In genomic region chr1:221991221-221991620, GRCh38 we compare ENCODE assay signal across 17 cellular contexts.
DNase-seq lines count a peak whose midpoint lies in the region; ATAC-seq and TF ChIP-seq lines count a peak whose summit lies in the region.
"Had no signal": no experiment of that assay in that cellular context is flagged by ENCODE, and none has a peak within 500 bp of the region (broad histone marks: within the 10 kb centered on the region; RNA-seq: fewer than 3 reads in every experiment).

No MANE protein-coding gene starts in this region.

- no peaks in the 10 kb centered on the region for H3K79me2 ChIP-seq in OCI-LY3 (ENCODE audit: low read length)

- no peaks in the 10 kb centered on the region for H4K20me1 ChIP-seq in OCI-LY3 (ENCODE audit: insufficient read depth, low read length)

- H3K27me3 ChIP-seq in OCI-LY3 (ENCODE audit: low read depth, low read length) (no peaks in the 10 kb centered on the region), testis (no peaks in the 10 kb centered on the region)

- WGBS in testis, 2 donors = 48 to 64% methylated on average over 1 of the region's 1 CpG

- H3K36me3 ChIP-seq in OCI-LY3 (replicated peaks; ENCODE audit: low read depth, low read length) (peaks cover 11% of the 10 kb centered on the region), mucosa of descending colon (ENCODE audit: low read depth) (no peaks in the 10 kb centered on the region), testis (ENCODE audit: low read depth, missing control alignments) (no peaks in the 10 kb centered on the region)
- H3K36me3 ChIP-seq: HAP-1 had no signal

- H2AFZ ChIP-seq in OCI-LY3 (ENCODE audit: low read depth, low read length) = peak overlapping the region; percentile 23; the same call in 1 of the 2 replicates

- H3K9me3 ChIP-seq in OCI-LY3 (ENCODE audit: insufficient read depth, low read length) (peaks cover 4% of the 10 kb centered on the region; the same call in 1 of the 2 replicates), mucosa of descending colon (no peaks in the 10 kb centered on the region), testis (no peaks in the 10 kb centered on the region)
- H3K9me3 ChIP-seq: HAP-1, psoas muscle had no signal

- H3K4me2 ChIP-seq in OCI-LY3 (ENCODE audit: low read length) = 0 out of 2 replicates have a peak overlapping the region, but pooled peaks have one; percentile 0

- H3K4me1 ChIP-seq in OCI-LY3 (ENCODE audit: low read length) = peaks cover 62% of the 10 kb centered on the region
- H3K4me1 ChIP-seq in mucosa of descending colon (ENCODE audit: low read depth) = no peaks in the 10 kb centered on the region
- no peaks in the 10 kb centered on the region for H3K4me1 ChIP-seq in testis
- H3K4me1 ChIP-seq: HAP-1, psoas muscle had no signal

- H3K9ac ChIP-seq in OCI-LY3 (ENCODE audit: low read length) = no peak overlapping the region

- no peak for TF ChIP-seq CTCF in OCI-LY3 (IDR thresholded peaks at IDR 0.05; ENCODE audit: low read depth, low read length)
- TF ChIP-seq CTCF in mucosa of descending colon (IDR thresholded peaks at IDR 0.05) = no peak
- no peak for TF ChIP-seq CTCF in testis (IDR thresholded peaks at IDR 0.05)

- ATAC-seq in esophagus mucosa = peak; percentile 44
- ATAC-seq in mucosa of descending colon = no peak
- ATAC-seq: stimulated activated naive B cell treated with anti-CD40 and anti-IgM and Interleukin-4, amounts not matched to agents 10 μg/mL and 1 μg/mL and 100 μg/mL, for 72 hours; T-helper 17 cell had no signal

- H3K4me3 ChIP-seq in OCI-LY3 (ENCODE audit: low read length) = no peak overlapping the region
- H3K4me3 ChIP-seq in mucosa of descending colon = no peak overlapping the region
- no peak overlapping the region for H3K4me3 ChIP-seq in testis
- H3K4me3 ChIP-seq: HAP-1, psoas muscle had no signal

- no peak overlapping the region for H3K27ac ChIP-seq in OCI-LY3 (ENCODE audit: low read length)
- H3K27ac ChIP-seq in testis = no peak overlapping the region
- H3K27ac ChIP-seq: psoas muscle had no signal

- DNase-seq in EL = peak; percentile 32
- DNase-seq in renal cortical epithelial cell (ENCODE audit: low read depth) = peak; percentile 55
- no peak for DNase-seq in mucosa of descending colon
- no peak for DNase-seq in NK-92 (lab: John Stamatoyannopoulos, UW; ENCODE audit: unreplicated experiment)
- DNase-seq in NCI-H748 (lab: John Stamatoyannopoulos, UW; ENCODE audit: unreplicated experiment) = no peak
- no peak for DNase-seq in testis
- DNase-seq: activated CD4-positive, alpha-beta memory T cell treated with anti-CD3 and anti-CD28 coated beads for 36 hours; activated naive CD4-positive, alpha-beta T cell; CD4-positive, alpha-beta memory T cell; central memory CD4-positive, alpha-beta T cell; psoas muscle; stimulated activated CD4-positive, alpha-beta T cell treated with anti-CD3 and anti-CD28 coated beads, Interleukin-4, amount 100 ng/mL, for 24 hours; stimulated activated naive B cell treated with anti-CD40 and anti-IgM and Interleukin-4, amounts not matched to agents 10 μg/mL and 1 μg/mL and 100 μg/mL, for 72 hours; T-helper 17 cell had no signal

- TF ChIP-seq POLR2A in testis (IDR thresholded peaks at IDR 0.05) = no peak

- intact Hi-C loops in mucosa of descending colon (cut with DNase I, micrococcal nuclease) = no loop called here
- intact Hi-C loops in testis (cut with DNase I; ENCODE audit: low total_unique reads) = no loop called here

Comparison
In these comparisons a context has a peak if more than half of its experiments do, and no peak if none do; other contexts are left out.
1. DNase-seq: peak in EL (single experiment) and renal cortical epithelial cell (single experiment); none in mucosa of descending colon (0 of 3), NK-92 (single experiment), NCI-H748 (single experiment) and testis (single experiment).